Comparison of ENCODE assay signal across 6 cellular contexts in the genomic region with DNA sequence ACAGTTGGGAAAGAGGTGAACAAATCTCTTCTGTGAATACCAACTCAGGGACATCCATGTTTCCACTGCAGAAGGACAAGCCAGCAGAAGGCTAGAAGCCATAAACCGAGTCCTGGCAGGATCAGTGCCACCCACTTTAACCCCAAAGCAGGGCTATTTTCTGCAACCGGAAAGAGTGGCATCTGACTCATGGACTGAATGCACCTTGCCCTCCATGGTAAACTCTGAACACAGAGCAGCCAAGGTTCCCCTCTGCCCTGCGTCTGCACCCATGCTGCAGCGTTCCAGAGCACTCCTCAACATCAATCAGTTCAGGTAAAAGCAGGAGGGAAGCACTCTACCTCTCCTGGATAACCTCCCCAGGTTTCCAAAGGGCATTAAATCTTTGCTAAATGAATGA. TPM values are rescaled to one million over a fixed set of nuclear protein-coding genes. Genes with fewer than 3 reads are reported as not detected.
DNase-seq lines count a peak whose midpoint lies in the region; ATAC-seq and TF ChIP-seq lines count a peak whose summit lies in the region.

No MANE protein-coding gene starts in this region.

- H3K27me3 ChIP-seq in Peyer's patch (no peaks in the 10 kb centered on the region), endodermal cell (ENCODE audit: control insufficient read depth, insufficient read depth, low read length, poor library complexity, severe bottlenecking) (no peaks in the 10 kb centered on the region), skeletal muscle tissue (ENCODE audit: control insufficient read depth in 3 of 3, insufficient read depth in 3 of 3, low read length in 3 of 3) (no peaks in the 10 kb centered on the region)

- TF ChIP-seq POLR2A in Peyer's patch (IDR thresholded peaks at IDR 0.05) = peak; percentile 46 to 64

- H3K4me1 ChIP-seq in Peyer's patch = peaks cover 3 to 45% (median 11%) of the 10 kb centered on the region in 4 donors
- no peaks in the 10 kb centered on the region for H3K4me1 ChIP-seq in endodermal cell (ENCODE audit: control insufficient read depth, insufficient read depth, low read length)
- peaks cover 32 to 64% (median 33%) of the 10 kb centered on the region in 3 donors for H3K4me1 ChIP-seq in skeletal muscle tissue (ENCODE audit: control insufficient read depth in 3 of 3, insufficient read depth in 3 of 3, low read length in 3 of 3)

- DNase-seq in AG10803 (ENCODE audit: low read depth) (no peak), Peyer's patch (peak in 2 of 3 donors; percentile 72 to 79), endodermal cell (no peak), NCI-H2196 treated with DMSO at 0.1 percent for 48 hours (lab: John Stamatoyannopoulos, UW; ENCODE audit: unreplicated experiment) (no peak)

- H3K4me3 ChIP-seq in AG10803 (ENCODE audit: low read length) (peak overlapping the region; percentile 92), Peyer's patch (peak overlapping the region; percentile 53 to 87 (median 78)), endodermal cell (ENCODE audit: low read length) (peak overlapping the region; percentile 94), skeletal muscle tissue (ENCODE audit: low read length in 3 of 3) (peak overlapping the region; percentile 78 to 97 (median 94))

- H3K9me3 ChIP-seq in Peyer's patch (no peaks in the 10 kb centered on the region), endodermal cell (ENCODE audit: control insufficient read depth, low read length) (no peaks in the 10 kb centered on the region), skeletal muscle tissue (ENCODE audit: control insufficient read depth in 3 of 3, low read length in 3 of 3) (no peaks in the 10 kb centered on the region)

- ATAC-seq in GM21723 (IDR thresholded peaks at IDR 0.05; ENCODE audit: unreplicated experiment) = no peak

- H3K36me3 Mint-ChIP-seq in endodermal cell (ENCODE audit: low read depth) = peaks cover 21% of the 10 kb centered on the region

- H3K27ac ChIP-seq in Peyer's patch = peak overlapping the region; percentile 93 to 98 (median 96)
- peak overlapping the region; percentile 89 for H3K27ac ChIP-seq in endodermal cell (ENCODE audit: low read depth, low read length)
- peak overlapping the region; percentile 93 for H3K27ac ChIP-seq in skeletal muscle tissue (ENCODE audit: low read depth, low read length)

- peaks cover 1% of the 10 kb centered on the region for H3K27me3 Mint-ChIP-seq in endodermal cell (ENCODE audit: insufficient read depth)

- 75 to 83% methylated on average over 1 to 4 of the region's 4 CpGs for WGBS in endodermal cell (ENCODE audit: insufficient coverage in 1 of 2, insufficient read length in 1 of 2), 2 experiments

- H3K4me3 Mint-ChIP-seq in endodermal cell = peak overlapping the region; percentile 88

- peaks cover 21% of the 10 kb centered on the region for H3K4me1 Mint-ChIP-seq in endodermal cell

- TF ChIP-seq CTCF in AG10803 (conservative IDR thresholded peaks at IDR 0.05; ENCODE audit: low read length) (no peak), Peyer's patch (IDR thresholded peaks at IDR 0.05) (no peak), endodermal cell (conservative IDR thresholded peaks at IDR 0.05) (no peak)

- H3K27ac Mint-ChIP-seq in endodermal cell = peak overlapping the region; percentile 95

- H3K9ac ChIP-seq in endodermal cell (ENCODE audit: extremely low read depth, low read length, poor library complexity, severe bottlenecking) = peak overlapping the region; percentile 82
- H3K9ac ChIP-seq in skeletal muscle tissue (ENCODE audit: low read depth in 1 of 3, low read length in 3 of 3) = peak overlapping the region; percentile 96 to 97 (median 96)

- H3K36me3 ChIP-seq in Peyer's patch (no peaks in the 10 kb centered on the region), endodermal cell (ENCODE audit: control insufficient read depth, insufficient read depth, low read length) (peaks cover 17% of the 10 kb centered on the region), skeletal muscle tissue (ENCODE audit: control insufficient read depth in 3 of 3, insufficient read depth in 3 of 3, low read length in 3 of 3) (peaks cover 7 to 16% (median 9%) of the 10 kb centered on the region in 3 donors)

- H3K9me3 Mint-ChIP-seq in endodermal cell = no peaks in the 10 kb centered on the region

RNA-seq across cellular contexts. Expression of gene NGRN, which starts 0.8 kb away (rescaled TPM):
- total RNA-seq in Peyer's patch (10 to 100 TPM; 33.5 to 48.7 (median 39.2) TPM), endodermal cell (100 to 1,000 TPM in 1 of 2 donors, 10 to 100 TPM in 1; 89.3 to 103 TPM), skeletal muscle tissue (67.3 TPM)
- polyA plus RNA-seq in endodermal cell (2013, experiment 1 of 2) = 100 TPM
- 98.5 TPM for polyA plus RNA-seq in endodermal cell (2013, experiment 2 of 2)

RNA-seq across cellular contexts. Expression of gene TTLL13, which starts 15.3 kb away (rescaled TPM):
- total RNA-seq in Peyer's patch (not detected), endodermal cell (under 1 TPM; 0.15 to 0.46 TPM), skeletal muscle tissue (not detected)
- 0.21 TPM for polyA plus RNA-seq in endodermal cell (2013, experiment 1 of 2)
- not detected for polyA plus RNA-seq in endodermal cell (2013, experiment 2 of 2)

RNA-seq across cellular contexts. Expression of gene GDPGP1, which starts 30.6 kb away (rescaled TPM):
- total RNA-seq in Peyer's patch (10 to 100 TPM in 3 of 4 donors, 1 to 10 TPM in 1; 8.3 to 24.0 (median 19.6) TPM), endodermal cell (1 to 10 TPM; 4.8 to 5.4 TPM), skeletal muscle tissue (3.1 TPM)
- 1.9 TPM for polyA plus RNA-seq in endodermal cell (2013, experiment 1 of 2)
- polyA plus RNA-seq in endodermal cell (2013, experiment 2 of 2) = 3.3 TPM

RNA-seq across cellular contexts. Expression of gene CIB1, which starts 30.9 kb away (rescaled TPM):
- total RNA-seq in Peyer's patch (100 to 1,000 TPM in 3 of 4 donors, 10 to 100 TPM in 1; 71.0 to 166 (median 130) TPM), endodermal cell (10 to 100 TPM; 31.3 to 34.0 TPM), skeletal muscle tissue (7.8 TPM)
- 19.0 TPM for polyA plus RNA-seq in endodermal cell (2013, experiment 1 of 2)
- polyA plus RNA-seq in endodermal cell (2013, experiment 2 of 2) = 19.4 TPM

Comparison
In these comparisons a context has a peak if more than half of its experiments do, and no peak if none do; other contexts are left out.
1. DNase-seq: peak in Peyer's patch (2 of 3); none in AG10803 (single experiment), endodermal cell (single experiment) and NCI-H2196 treated with DMSO at 0.1 percent for 48 hours (single experiment).
2. Peak in every context shown above with its lines, with median percentiles within 50 percentile points of each other: H3K4me3 ChIP-seq and H3K27ac ChIP-seq.